22 cellular contexts compared by ENCODE assay signal in the genomic region with DNA sequence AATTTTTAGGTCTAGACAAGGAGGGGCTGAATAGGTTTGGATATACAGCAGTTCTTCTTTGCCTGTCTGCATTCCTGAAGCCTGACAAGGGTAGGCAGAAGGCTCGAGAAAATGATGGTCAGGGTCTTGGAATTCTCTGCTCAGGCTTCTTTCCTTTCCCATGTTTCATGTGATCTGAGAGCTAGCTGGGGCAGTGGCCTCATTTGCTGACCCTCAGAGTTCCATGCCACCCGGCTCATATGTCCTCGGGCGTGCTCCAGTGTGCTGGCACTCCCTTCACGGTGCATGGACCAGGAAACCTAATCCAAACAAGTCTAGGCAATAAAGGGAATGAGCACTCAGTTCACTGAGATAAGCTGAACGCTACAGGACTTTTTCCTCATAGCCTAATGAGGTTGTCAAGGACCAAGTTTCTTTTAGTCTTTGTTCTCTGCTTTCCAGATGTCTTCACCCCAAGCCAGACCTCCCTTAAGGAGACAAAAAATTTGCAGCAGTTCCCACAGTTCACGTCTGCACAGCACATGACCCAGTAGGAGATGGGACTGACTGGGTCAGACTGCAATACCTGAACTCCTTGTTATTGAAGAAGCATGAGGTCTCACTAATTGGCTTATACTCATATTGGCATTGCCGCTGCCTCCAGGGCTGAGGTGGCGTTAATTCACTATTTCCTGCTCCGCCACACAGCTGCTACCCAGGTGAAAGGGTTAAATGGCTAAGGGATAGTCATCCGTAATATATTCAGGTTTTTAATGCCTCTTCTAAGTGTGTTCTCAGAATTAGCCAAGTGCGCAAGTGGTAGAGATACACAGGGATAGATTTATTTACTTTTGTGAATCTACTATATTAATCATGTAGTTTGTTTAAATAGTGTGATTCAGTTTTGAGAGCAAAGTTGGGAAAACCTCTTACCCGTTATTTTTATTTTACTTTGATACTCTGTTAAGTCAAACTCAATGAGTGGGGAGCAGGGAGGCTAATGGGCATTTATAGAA. TPM values are rescaled to one million over a fixed set of nuclear protein-coding genes. Genes with fewer than 3 reads are reported as not detected.
DNase-seq lines count a peak whose midpoint lies in the region; ATAC-seq, FAIRE-seq and TF ChIP-seq lines count a peak whose summit lies in the region.
"Had no signal": no experiment of that assay in that cellular context is flagged by ENCODE, and none has a peak within 500 bp of the region (broad histone marks: within the 10 kb centered on the region; RNA-seq: fewer than 3 reads in every experiment).

No MANE protein-coding gene starts in this region.

- no peak overlapping the region for H3K23ac ChIP-seq in H1 (ENCODE audit: insufficient read length)

- H3K14ac ChIP-seq in H1 (ENCODE audit: insufficient read length): no peak overlapping the region

- no peak for FAIRE-seq in H1 (lab: Jason Lieb, UNC)
- FAIRE-seq: colon, endometrium, GM19239, urothelium cell line had no signal

- POLR2A ChIA-PET in H1 (lab: Charles Lee; ENCODE audit: partially characterized antibody): no interaction called here

- peak overlapping the region; percentile 20; the same call in 1 of the 2 replicates for H2BK12ac ChIP-seq in H1 (ENCODE audit: low read depth, low read length)

- TF ChIP-seq EP300 in H1 (IDR thresholded peaks at IDR 0.05; ENCODE audit: borderline replicate concordance in 1 of 2, low read depth in 2 of 2, low read length in 2 of 2): no peak

- no peaks in the 10 kb centered on the region for H3K79me2 ChIP-seq in H1 (ENCODE audit: control insufficient read depth in 1 of 2, insufficient read depth in 2 of 2, low read length in 2 of 2)

- H2BK5ac ChIP-seq in H1 (ENCODE audit: low read depth, low read length): no peak overlapping the region

- no peak overlapping the region for H3K18ac ChIP-seq in H1 (ENCODE audit: extremely low read depth, low read length)

- no peak overlapping the region for H3K4ac ChIP-seq in H1 (replicated peaks; ENCODE audit: insufficient read length, low read depth, low read length)

- TF ChIP-seq POLR2A in H1 (IDR thresholded peaks at IDR 0.05; ENCODE audit: control extremely low read depth in 1 of 2, low read depth in 2 of 2, low read length in 2 of 2): no peak

- no peaks in the 10 kb centered on the region; a peak in 1 of 8 replicates for H3K36me3 ChIP-seq in H1 (ENCODE audit: control insufficient read depth in 2 of 4, insufficient read depth in 4 of 4, low read length in 3 of 4)
- no peaks in the 10 kb centered on the region for H3K36me3 ChIP-seq in mucosa of descending colon (ENCODE audit: low read depth)
- H3K36me3 ChIP-seq: right lobe of liver had no signal

- CTCF ChIA-PET in H1 (lab: Charles Lee; ENCODE audit: partially characterized antibody): interaction anchor here (1.5 to 1.6 kb wide), 2 partner anchors 10 to 326 kb away, joined by 4 read pairs; no protein-coding TSS in a partner anchor

- H3K4me2 ChIP-seq in H1 (ENCODE audit: insufficient read depth in 1 of 2, low read depth in 2 of 2, low read length in 2 of 2): no peak overlapping the region

- WGBS in H1 (ENCODE audit: extremely low coverage in 1 of 2, insufficient coverage in 1 of 2, insufficient read length in 1 of 2, insufficient replicate concordance in 2 of 2, low coverage in 1 of 2, low lambda C conversion rate in 2 of 2, missing lambda C conversion rate in 1 of 2), 2 experiments: 90% methylated on average over 13 of the region's 13 CpGs; no CpG with 5 or more reads in 1 of the 2 experiments

- no peak overlapping the region for H4K5ac ChIP-seq in H1 (ENCODE audit: insufficient read length, low read depth, low read length)

- no peak overlapping the region for H3K56ac ChIP-seq in H1 (replicated peaks; ENCODE audit: insufficient read length, low read depth, low read length)

- no peaks in the 10 kb centered on the region for H4K20me1 ChIP-seq in H1 (replicated peaks in 1 of 2; ENCODE audit: control insufficient read depth in 1 of 2, insufficient read depth in 2 of 2, low read length in 2 of 2)

- no peaks in the 10 kb centered on the region for H3K23me2 ChIP-seq in H1 (ENCODE audit: low read depth, low read length)

- H4K8ac ChIP-seq in H1 (ENCODE audit: extremely low read depth, insufficient read depth, low read length): no peak overlapping the region; the same call in 1 of the 2 replicates

- DNase-seq in Caki2 (ENCODE audit: low read depth) (peak; percentile 77), HuH-7 (ENCODE audit: low spot score) (peak; percentile 29), H1 (ENCODE audit: low read depth in 1 of 2, low spot score in 2 of 2) (no peak), mucosa of descending colon (peak; percentile 46 to 51 (median 50)), head of caudate nucleus (no peak)
- DNase-seq: activated CD4-positive, alpha-beta T cell treated with anti-CD3 and anti-CD28 coated beads, Interleukin-2, amount 50 U/mL, for 1 hour; activated naive CD4-positive, alpha-beta T cell; activated T-cell treated with anti-CD3 and anti-CD28 coated beads for 4 hours; left ventricle myocardium superior; MM.1S; NCI-H1694 treated with DMSO at 0.1 percent for 48 hours; occipital lobe; right lobe of liver; RPMI8226; stimulated activated CD4-positive, alpha-beta T cell treated with anti-CD3 and anti-CD28 coated beads, Interleukin-1b, Interleukin-23, amount 100 ng/mL, for 48 hours had no signal

- no peak overlapping the region for H2BK20ac ChIP-seq in H1 (ENCODE audit: low read length)

- H3K9ac ChIP-seq in H1 (replicated peaks in 1 of 4; ENCODE audit: extremely low read depth in 1 of 4, low read depth in 3 of 4, low read length in 3 of 4): no peak overlapping the region

- H3K27ac ChIP-seq in H1 (ENCODE audit: low read depth, low read length): no peak overlapping the region
- H3K27ac ChIP-seq: right lobe of liver had no signal

- H3K4me1 ChIP-seq in H1 (replicated peaks in 1 of 4; ENCODE audit: control insufficient read depth in 3 of 4, insufficient read depth in 4 of 4, low read length in 3 of 4) (no peaks in the 10 kb centered on the region; a peak in 1 of 7 replicates), mucosa of descending colon (ENCODE audit: low read depth) (peaks cover 3% of the 10 kb centered on the region)
- H3K4me1 ChIP-seq: right lobe of liver had no signal

- TF ChIP-seq RAD21 in H1 (IDR thresholded peaks at IDR 0.05 in 1 of 2, conservative IDR thresholded peaks at IDR 0.05 in 1 of 2; ENCODE audit: low read depth in 2 of 2, low read length in 2 of 2): no peak

- no peaks in the 10 kb centered on the region for H3K79me1 ChIP-seq in H1 (ENCODE audit: low read depth, low read length)

- intact Hi-C loops in mucosa of descending colon (cut with DNase I, micrococcal nuclease): no loop called here
- intact Hi-C loops in head of caudate nucleus (cut with DNase I): no loop called here

- TF ChIP-seq CTCF in H1 (IDR thresholded peaks at IDR 0.05; ENCODE audit: control extremely low read depth in 1 of 3, insufficient read depth in 1 of 3, low read depth in 1 of 3, low read length in 3 of 3): no peak
- no peak for TF ChIP-seq CTCF in mucosa of descending colon (IDR thresholded peaks at IDR 0.05)

- 0 out of 2 replicates have a peak overlapping the region, but pooled peaks have one; percentile 63 for H2BK15ac ChIP-seq in H1 (ENCODE audit: low read length)

- H2BK120ac ChIP-seq in H1 (replicated peaks; ENCODE audit: low read depth, low read length): peak overlapping the region; percentile 76

- H3K9me3 ChIP-seq in H1 (ENCODE audit: insufficient read depth in 2 of 2, low read depth in 1 of 2, low read length in 1 of 2) (no peaks in the 10 kb centered on the region), mucosa of descending colon (no peaks in the 10 kb centered on the region)
- H3K9me3 ChIP-seq: right lobe of liver had no signal

- H2AK5ac ChIP-seq in H1 (ENCODE audit: low read depth, low read length): no peak overlapping the region

- no peaks in the 10 kb centered on the region; a peak in 1 of 7 replicates for H3K27me3 ChIP-seq in H1 (replicated peaks in 1 of 4; ENCODE audit: control insufficient read depth in 3 of 4, extremely low read depth in 1 of 4, insufficient read depth in 3 of 4, low read length in 3 of 4)
- H3K27me3 ChIP-seq: right lobe of liver had no signal

- H2AFZ ChIP-seq in H1 (ENCODE audit: low read length): no peak overlapping the region

- H3K4me3 ChIP-seq in H1 (ENCODE audit: extremely low read depth in 1 of 4, insufficient read depth in 2 of 4, low read depth in 3 of 4, low read length in 4 of 4) (no peak overlapping the region), mucosa of descending colon (no peak overlapping the region)
- H3K4me3 ChIP-seq: right lobe of liver had no signal

- in situ Hi-C loops in Caki2 (cut with HindIII; ENCODE audit: low pct_unique_long_range_greater_than_20kb, low sequenced_read_pairs): no loop called here

- H4K91ac ChIP-seq in H1 (replicated peaks; ENCODE audit: insufficient read length, low read length): peak overlapping the region; percentile 1

- ATAC-seq in mucosa of descending colon (peak; percentile 99), HG02970 (IDR thresholded peaks at IDR 0.05; ENCODE audit: low FRiP score, unreplicated experiment) (no peak), HG03439 (IDR thresholded peaks at IDR 0.05; ENCODE audit: unreplicated experiment) (no peak), GM21447 (IDR thresholded peaks at IDR 0.05; ENCODE audit: unreplicated experiment) (no peak)
- ATAC-seq: left ventricle myocardium superior, right lobe of liver had no signal

TF ChIP-seq in H1, 55 proteins besides CTCF, POLR2A, EP300 and RAD21:
- TF ChIP-seq KDM1A (IDR thresholded peaks at IDR 0.05; ENCODE audit: borderline replicate concordance, low read length): no peak
- no peak for TF ChIP-seq POLR2AphosphoS5 (IDR thresholded peaks at IDR 0.05; ENCODE audit: low read depth, low read length)
- TF ChIP-seq SP1 (IDR thresholded peaks at IDR 0.05; ENCODE audit: low read depth, low read length): no peak
- no peak for TF ChIP-seq BACH1 (IDR thresholded peaks at IDR 0.05; ENCODE audit: low read length)
- no peak for TF ChIP-seq POU5F1 (IDR thresholded peaks at IDR 0.05; ENCODE audit: low read depth, low read length)

RNA-seq across cellular contexts. Expression of a gene that starts 15.3 kb away (rescaled TPM):
- total RNA-seq in Caki2 (2014; rRNA removed; shearing (Covaris generic); ENCODE audit: low replicate concordance): not detected in 2 replicates
- not detected in 2 replicates for total RNA-seq in H1 (2021; fragmentation: NEBNext Ultra II Directional; extraction: Animal tissue kit (Norgen Biotek cat#: 25700))
- not detected in 2 replicates for polyA plus RNA-seq in H1 (2011; rRNA removed)
- not detected for polyA plus RNA-seq in H1 (2011; cell fraction: cytosol; rRNA removed)
- not detected for polyA plus RNA-seq in H1 (2011; cell fraction: nucleus; rRNA removed)
- polyA plus RNA-seq in H1 (2012, experiment 1 of 2): not detected in 4 replicates
- polyA plus RNA-seq in H1 (2012, experiment 2 of 2): not detected
- 0.02 TPM for polyA plus RNA-seq in H1 (2013, experiment 1 of 2)
- polyA plus RNA-seq in H1 (2013, experiment 2 of 2): not detected
- polyA minus RNA-seq in H1 (2011; rRNA and poly(A)+ RNA removed): not detected in 2 replicates
- not detected for polyA minus RNA-seq in H1 (2011; cell fraction: cytosol; rRNA and poly(A)+ RNA removed)
- not detected for polyA minus RNA-seq in H1 (2011; cell fraction: nucleus; rRNA and poly(A)+ RNA removed)
- total RNA-seq in mucosa of descending colon: 1 to 10 TPM; 6.4 to 8.5 (median 7.9) TPM
- total RNA-seq: occipital lobe had no signal

Comparison
In these comparisons a context has a peak if more than half of its experiments do, and no peak if none do; other contexts are left out.
1. DNase-seq: peak in Caki2 (single experiment), HuH-7 (single experiment) and mucosa of descending colon (3 of 3); none in H1 (0 of 2) and head of caudate nucleus (0 of 42).